In genomic region chr3:136753112-136753939, GRCh38 we compare ENCODE assay signal across 8 cellular contexts. TPM values are rescaled to one million over a fixed set of nuclear protein-coding genes. Genes with fewer than 3 reads are reported as not detected.
A peak's percentile ranks its signal among the peaks of the same experiment; 100 is the strongest.
DNase-seq lines count a peak whose midpoint lies in the region; ATAC-seq and TF ChIP-seq lines count a peak whose summit lies in the region.

No MANE protein-coding gene starts in this region.

- H3K4me1 ChIP-seq in PC-3 (ENCODE audit: insufficient read depth, low read length) = peaks cover 9% of the 10 kb centered on the region

- H3K4me2 ChIP-seq in PC-3 (ENCODE audit: low read length) = peak overlapping the region; percentile 81

- H3F3A ChIP-seq in PC-3 (ENCODE audit: low read length, unreplicated experiment) = no peaks in the 10 kb centered on the region

- no peaks in the 10 kb centered on the region for H3K27me3 Mint-ChIP-seq in effector memory CD8-positive, alpha-beta T cell
- no peaks in the 10 kb centered on the region for H3K27me3 Mint-ChIP-seq in natural killer cell (ENCODE audit: low read depth in 2 of 2)

- peak overlapping the region; percentile 98 for H3K9ac ChIP-seq in PC-3 (ENCODE audit: low read length)

- DNase-seq in activated CD4-positive, alpha-beta T cell treated with anti-CD3 and anti-CD28 coated beads, Interleukin-2, amount 50 U/mL, for 48 hours = peak; percentile 13 to 21
- no peak for DNase-seq in activated CD4-positive, alpha-beta T cell treated with anti-CD3 and anti-CD28 coated beads for 48 hours
- DNase-seq in PC-3 (peak; percentile 21), natural killer cell (no peak), G401 (ENCODE audit: low spot score) (no peak), NCI-H1092 treated with DMSO at 0.1 percent for 48 hours (lab: John Stamatoyannopoulos, UW) (no peak)
- no peak for DNase-seq in effector memory CD8-positive, alpha-beta T cell

- in situ Hi-C loops in G401 (cut with HindIII; ENCODE audit: low sequenced_read_pairs) = loop anchor here (25.0 kb wide), 1 partner anchor 259 kb away; no protein-coding TSS in a partner anchor

- no peaks in the 10 kb centered on the region for H4K20me1 ChIP-seq in PC-3 (ENCODE audit: low read length)

- no peaks in the 10 kb centered on the region for H3K27me3 ChIP-seq in PC-3 (ENCODE audit: low read length)

- H3K4me3 ChIP-seq in PC-3 (ENCODE audit: low read length) = peak overlapping the region; percentile 81

- H2AFZ ChIP-seq in PC-3 (ENCODE audit: low read length) = peak overlapping the region; percentile 93

- peak overlapping the region; percentile 94 for H3K27ac ChIP-seq in PC-3 (ENCODE audit: low read length)

- CTCF ChIA-PET in PC-3 (lab: Charles Lee) = interaction anchor here (0.6 to 1.9 kb wide), 6 partner anchors 87 to 679 kb away, joined by 3 to 41 read pairs (median 18); no protein-coding TSS in a partner anchor

- peak; percentile 30 for ATAC-seq in PC-3
- ATAC-seq in effector memory CD8-positive, alpha-beta T cell (replicated peaks) = no peak
- no peak for ATAC-seq in natural killer cell
- ATAC-seq in GM18498 (IDR thresholded peaks at IDR 0.05; ENCODE audit: unreplicated experiment) = no peak

- POLR2A ChIA-PET in PC-3 (lab: Charles Lee; ENCODE audit: unreplicated experiment) = interaction anchor here (0.6 to 1.2 kb wide), 5 partner anchors 34 to 362 kb away, joined by 3 to 9 read pairs (median 4); no protein-coding TSS in a partner anchor

- TSS peak; percentile 78 for BruUV-seq in PC-3 (replicated peaks; lab: Mats Ljungman, UMichigan)

- H3K4me1 Mint-ChIP-seq in effector memory CD8-positive, alpha-beta T cell (ENCODE audit: low read depth in 2 of 2) = peaks cover 30 to 40% of the 10 kb centered on the region in 2 donors
- peaks cover 47 to 48% of the 10 kb centered on the region in 2 donors for H3K4me1 Mint-ChIP-seq in natural killer cell

- H3K36me3 Mint-ChIP-seq in effector memory CD8-positive, alpha-beta T cell (ENCODE audit: insufficient read depth) = peaks cover 25% of the 10 kb centered on the region
- no peaks in the 10 kb centered on the region for H3K36me3 Mint-ChIP-seq in natural killer cell

- H3K9me3 ChIP-seq in PC-3 (ENCODE audit: low read length) = no peaks in the 10 kb centered on the region

- intact Hi-C loops in PC-3 (cut with micrococcal nuclease) = loop anchor here (1.0 to 10.0 kb wide), 5 partner anchors 109 to 683 kb away; partner anchors contain the start of gene NCK1
- intact Hi-C loops in natural killer cell (cut with micrococcal nuclease) = loop anchor here (1.0 to 5.0 kb wide), 6 partner anchors 33 to 503 kb away; partner anchors contain the start of gene PCCB

- peak overlapping the region; percentile 93 to 99 for H3K27ac Mint-ChIP-seq in effector memory CD8-positive, alpha-beta T cell
- peak overlapping the region; percentile 92 to 93 for H3K27ac Mint-ChIP-seq in natural killer cell

- TF ChIP-seq CTCF in PC-3 (conservative IDR thresholded peaks at IDR 0.05; ENCODE audit: low read depth, low read length) (no peak), natural killer cell (IDR thresholded peaks at IDR 0.05) (no peak)

- H3K79me2 ChIP-seq in PC-3 (ENCODE audit: low read length) = peaks cover 41% of the 10 kb centered on the region

- peak overlapping the region; percentile 79 to 96 for H3K4me3 Mint-ChIP-seq in effector memory CD8-positive, alpha-beta T cell
- H3K4me3 Mint-ChIP-seq in natural killer cell = peak overlapping the region; percentile 95

- no peaks in the 10 kb centered on the region for H3K36me3 ChIP-seq in PC-3 (ENCODE audit: low read depth, low read length)

- no peaks in the 10 kb centered on the region for H3K9me2 ChIP-seq in PC-3 (replicated peaks; ENCODE audit: low read length)

- no peaks in the 10 kb centered on the region for H3K9me3 Mint-ChIP-seq in effector memory CD8-positive, alpha-beta T cell
- no peaks in the 10 kb centered on the region for H3K9me3 Mint-ChIP-seq in natural killer cell

RNA-seq across cellular contexts. Expression of gene STAG1, which starts 1.1 kb away (rescaled TPM):
- 13.1 and 14.6 TPM in 2 replicates for total RNA-seq in PC-3 (2014; rRNA removed)
- 10 to 100 TPM; 55.1 to 66.2 (median 60.3) TPM for total RNA-seq in natural killer cell
- 14.0 and 22.4 TPM in 2 replicates for total RNA-seq in G401 (2014; rRNA removed; shearing (Covaris generic))

Comparison
In these comparisons a context has a peak if more than half of its experiments do, and no peak if none do; other contexts are left out.
1. DNase-seq: peak in activated CD4-positive, alpha-beta T cell treated with anti-CD3 and anti-CD28 coated beads, Interleukin-2, amount 50 U/mL, for 48 hours (2 of 2) and PC-3 (single experiment); none in activated CD4-positive, alpha-beta T cell treated with anti-CD3 and anti-CD28 coated beads for 48 hours (single experiment), effector memory CD8-positive, alpha-beta T cell (0 of 3), natural killer cell (single experiment), G401 (single experiment) and NCI-H1092 treated with DMSO at 0.1 percent for 48 hours (single experiment).